ENCODE assay signal across 12 cellular contexts in genomic region chr1:74812180-74812541, GRCh38.
DNase-seq lines count a peak whose midpoint lies in the region; ATAC-seq and TF ChIP-seq lines count a peak whose summit lies in the region.
"Had no signal": no experiment of that assay in that cellular context is flagged by ENCODE, and none has a peak within 500 bp of the region (broad histone marks: within the 10 kb centered on the region; RNA-seq: fewer than 3 reads in every experiment).

No MANE protein-coding gene starts in this region.

- H3K27me3 ChIP-seq in PC-9 (ENCODE audit: insufficient read depth, low read depth) (no peaks in the 10 kb centered on the region), H9 (ENCODE audit: insufficient read depth, low read length) (no peaks in the 10 kb centered on the region)

- intact Hi-C loops in PC-9 (cut with micrococcal nuclease; ENCODE audit: unreplicated experiment), result no loop called here

- no peak overlapping the region for H3K23ac ChIP-seq in H9 (ENCODE audit: insufficient read length, low read depth, low read length)

- H4K20me1 ChIP-seq in PC-9 (ENCODE audit: insufficient read depth) (no peaks in the 10 kb centered on the region), H9 (ENCODE audit: control insufficient read depth, insufficient read depth, insufficient read length) (no peaks in the 10 kb centered on the region)

- no peak overlapping the region for H2BK120ac ChIP-seq in H9 (ENCODE audit: low read depth, low read length, poor library complexity, severe bottlenecking)

- no peak overlapping the region for H3K14ac ChIP-seq in H9 (ENCODE audit: insufficient read depth, low read length)

- DNase-seq in PC-9 (no peak), germinal center (ENCODE audit: low spot score) (no peak), H9 (no peak), NCI-H510A (lab: John Stamatoyannopoulos, UW) (no peak)
- no peak for DNase-seq in activated CD4-positive, CD25-positive, alpha-beta regulatory T cell treated with anti-CD3 and anti-CD28 coated beads, Interleukin-2, amount 50 U/mL, for 72 hours
- DNase-seq: activated CD4-positive, alpha-beta memory T cell treated with anti-CD3 and anti-CD28 coated beads for 36 hours; activated naive CD8-positive, alpha-beta T cell treated with anti-CD3 and anti-CD28 coated beads, Interleukin-2, amount 50 U/mL, for 24 hours; stimulated activated CD4-positive, alpha-beta T cell treated with anti-CD3 and anti-CD28 coated beads, Interleukin-1b, Interleukin-23, amount 100 ng/mL, for 48 hours had no signal

- H3K4me1 Mint-ChIP-seq in H9, result peaks cover 3 to 7% of the 10 kb centered on the region in 2 experiments
- H3K4me1 Mint-ChIP-seq: activated naive CD8-positive, alpha-beta T cell treated with anti-CD3 and anti-CD28 coated beads, Interleukin-2, amount 50 U/mL, for 24 hours had no signal

- no peak overlapping the region for H2BK20ac ChIP-seq in H9 (ENCODE audit: low read depth, low read length, poor library complexity, severe bottlenecking)

- no peak overlapping the region for H3K9ac ChIP-seq in H9 (ENCODE audit: extremely low read depth, insufficient read length, low read length)

- CTCF ChIA-PET in PC-9 (lab: Charles Lee), result no interaction called here

- H3K36me3 Mint-ChIP-seq in H9 (ENCODE audit: insufficient read depth in 1 of 3, low read depth in 3 of 3), result no peaks in the 10 kb centered on the region
- H3K36me3 Mint-ChIP-seq: activated CD4-positive, alpha-beta memory T cell treated with anti-CD3 and anti-CD28 coated beads for 36 hours had no signal

- H4K8ac ChIP-seq in H9 (replicated peaks; ENCODE audit: insufficient read length, low read depth, low read length), result no peak overlapping the region

- H3K79me2 ChIP-seq in PC-9 (ENCODE audit: low read depth) (no peaks in the 10 kb centered on the region), H9 (ENCODE audit: insufficient read depth, low read length) (no peaks in the 10 kb centered on the region)

- no peak overlapping the region for H4K5ac ChIP-seq in H9 (ENCODE audit: insufficient read length, low read depth, low read length)

- POLR2A ChIA-PET in PC-9 (lab: Charles Lee; ENCODE audit: unreplicated experiment), result no interaction called here

- no peak overlapping the region for H3K4ac ChIP-seq in H9 (ENCODE audit: low read depth, low read length)

- no peaks in the 10 kb centered on the region for H3F3A ChIP-seq in PC-9 (ENCODE audit: insufficient read depth, low read depth)

- H3K9me3 ChIP-seq in PC-9 (ENCODE audit: insufficient read depth, low read depth), result no peaks in the 10 kb centered on the region
- H3K9me3 ChIP-seq in H9 (ENCODE audit: control insufficient read depth, low read depth, low read length), result no peaks in the 10 kb centered on the region

- no peak overlapping the region for H3K4me3 Mint-ChIP-seq in H9
- H3K4me3 Mint-ChIP-seq: activated CD4-positive, alpha-beta memory T cell treated with anti-CD3 and anti-CD28 coated beads for 36 hours; activated naive CD8-positive, alpha-beta T cell treated with anti-CD3 and anti-CD28 coated beads, Interleukin-2, amount 50 U/mL, for 24 hours had no signal

- H3K4me3 ChIP-seq in PC-9, result no peak overlapping the region

- H3K9me3 Mint-ChIP-seq in H9, result no peaks in the 10 kb centered on the region
- H3K9me3 Mint-ChIP-seq: activated CD4-positive, alpha-beta memory T cell treated with anti-CD3 and anti-CD28 coated beads for 36 hours; activated naive CD8-positive, alpha-beta T cell treated with anti-CD3 and anti-CD28 coated beads, Interleukin-2, amount 50 U/mL, for 24 hours had no signal

- H3K4me2 ChIP-seq in PC-9 (no peak overlapping the region), H9 (ENCODE audit: insufficient read depth, insufficient read length, low read length) (no peak overlapping the region)

- H3K18ac ChIP-seq in H9 (ENCODE audit: insufficient read length, low read depth, low read length), result no peak overlapping the region

- no peak for TF ChIP-seq CTCF in PC-9 (conservative IDR thresholded peaks at IDR 0.05)
- no peak for TF ChIP-seq CTCF in H9 (conservative IDR thresholded peaks at IDR 0.05)

- no peaks in the 10 kb centered on the region for H3K27me3 Mint-ChIP-seq in H9 (ENCODE audit: low read depth)
- H3K27me3 Mint-ChIP-seq: activated CD4-positive, alpha-beta memory T cell treated with anti-CD3 and anti-CD28 coated beads for 36 hours; activated naive CD8-positive, alpha-beta T cell treated with anti-CD3 and anti-CD28 coated beads, Interleukin-2, amount 50 U/mL, for 24 hours had no signal

- H2BK15ac ChIP-seq in H9 (ENCODE audit: low read depth, low read length), result no peak overlapping the region

- peak; percentile 97 for ATAC-seq in GM18870 (IDR thresholded peaks at IDR 0.05; ENCODE audit: unreplicated experiment)
- ATAC-seq in GM21526 (IDR thresholded peaks at IDR 0.05; ENCODE audit: low FRiP score, unreplicated experiment), result peak; percentile 95
- peak; percentile 86 for ATAC-seq in HG03060 (IDR thresholded peaks at IDR 0.05; ENCODE audit: low read depth, unreplicated experiment)
- ATAC-seq: left lobe of liver had no signal

- H3T11ph ChIP-seq in H9 (ENCODE audit: low read length), result no peak overlapping the region

- no CpG with 5 or more reads among the region's 1 CpG for WGBS in H9 (ENCODE audit: extremely low coverage, insufficient read length, low lambda C conversion rate)

- H2AK5ac ChIP-seq in H9 (ENCODE audit: insufficient read length, low read length), result no peak overlapping the region

- no peak overlapping the region for H2BK5ac ChIP-seq in H9 (ENCODE audit: insufficient read length, low read length)

- H3K27ac ChIP-seq in PC-9 (no peak overlapping the region), H9 (ENCODE audit: insufficient read length, low read depth, low read length) (no peak overlapping the region)

- H2AFZ ChIP-seq in PC-9, result peak overlapping the region; percentile 12
- H2AFZ ChIP-seq in H9 (ENCODE audit: low read length), result no peak overlapping the region

- no peaks in the 10 kb centered on the region for H3K4me1 ChIP-seq in PC-9 (replicated peaks; ENCODE audit: insufficient read depth)
- H3K4me1 ChIP-seq in H9 (ENCODE audit: insufficient read depth, low read length), result no peaks in the 10 kb centered on the region

- H3K56ac ChIP-seq in H9 (ENCODE audit: insufficient read length, low read depth, low read length), result no peak overlapping the region

- no TSS peak for BruUV-seq in PC-9 (replicated peaks; lab: Mats Ljungman, UMichigan)

- H3K27ac Mint-ChIP-seq in H9, result no peak overlapping the region
- H3K27ac Mint-ChIP-seq: activated CD4-positive, alpha-beta memory T cell treated with anti-CD3 and anti-CD28 coated beads for 36 hours; activated naive CD8-positive, alpha-beta T cell treated with anti-CD3 and anti-CD28 coated beads, Interleukin-2, amount 50 U/mL, for 24 hours had no signal

- no peaks in the 10 kb centered on the region for H3K79me1 ChIP-seq in H9 (ENCODE audit: insufficient read depth, low read depth, low read length, poor library complexity, severe bottlenecking)

- no peaks in the 10 kb centered on the region for H3K23me2 ChIP-seq in H9 (ENCODE audit: insufficient read length, low read depth, low read length, poor library complexity, severe bottlenecking)

- H4K91ac ChIP-seq in H9 (ENCODE audit: insufficient read length, low read depth, low read length), result no peak overlapping the region

- no peaks in the 10 kb centered on the region for H3K9me2 ChIP-seq in PC-9 (ENCODE audit: insufficient read depth)

- H3K36me3 ChIP-seq in PC-9 (ENCODE audit: low read depth), result no peaks in the 10 kb centered on the region

- no peak overlapping the region for H2BK12ac ChIP-seq in H9 (ENCODE audit: insufficient read length, low read depth, low read length)
